Comparison of ENCODE assay signal across 13 cellular contexts in genomic region chr6:97280766-97281165, GRCh38. TPM values are rescaled to one million over a fixed set of nuclear protein-coding genes. Genes with fewer than 3 reads are reported as not detected.
A peak's percentile ranks its signal among the peaks of the same experiment; 100 is the strongest.
DNase-seq lines count a peak whose midpoint lies in the region; ATAC-seq, FAIRE-seq and TF ChIP-seq lines count a peak whose summit lies in the region.
"Had no signal": no experiment of that assay in that cellular context is flagged by ENCODE, and none has a peak within 500 bp of the region (broad histone marks: within the 10 kb centered on the region; RNA-seq: fewer than 3 reads in every experiment).

No MANE protein-coding gene starts in this region.

- H3K9me3 Mint-ChIP-seq in activated T-cell treated with anti-CD3 and anti-CD28 coated beads, Interleukin-2, amount 50 U/mL, for 24 hours = no peaks in the 10 kb centered on the region
- no peaks in the 10 kb centered on the region for H3K9me3 Mint-ChIP-seq in astrocyte (ENCODE audit: unreplicated experiment)
- H3K9me3 Mint-ChIP-seq in progenitor cell of endocrine pancreas (ENCODE audit: low read depth) = no peaks in the 10 kb centered on the region

- H3K9me3 ChIP-seq in MM.1S (replicated peaks; ENCODE audit: insufficient read depth, low read length) (no peaks in the 10 kb centered on the region), astrocyte (ENCODE audit: insufficient read depth, low read depth, low read length) (no peaks in the 10 kb centered on the region), transverse colon (no peaks in the 10 kb centered on the region)
- H3K9me3 ChIP-seq: gastroesophageal sphincter, upper lobe of right lung had no signal

- H3K27me3 Mint-ChIP-seq in activated T-cell treated with anti-CD3 and anti-CD28 coated beads, Interleukin-2, amount 50 U/mL, for 24 hours = no peaks in the 10 kb centered on the region
- H3K27me3 Mint-ChIP-seq in astrocyte (ENCODE audit: low read depth, unreplicated experiment) (no peaks in the 10 kb centered on the region), progenitor cell of endocrine pancreas (no peaks in the 10 kb centered on the region)

- peak overlapping the region; percentile 92 for H3K4me3 Mint-ChIP-seq in activated T-cell treated with anti-CD3 and anti-CD28 coated beads, Interleukin-2, amount 50 U/mL, for 24 hours
- H3K4me3 Mint-ChIP-seq in astrocyte (ENCODE audit: unreplicated experiment) (no peak overlapping the region), progenitor cell of endocrine pancreas (ENCODE audit: low read depth) (peak overlapping the region; percentile 88)

- 75 to 87% methylated on average over 1 of the region's 1 CpG for WGBS in transverse colon (ENCODE audit: low coverage in 1 of 2), 2 donors

- no peak for ATAC-seq in GM21423 (IDR thresholded peaks at IDR 0.05; ENCODE audit: unreplicated experiment)
- ATAC-seq: gastroesophageal sphincter, upper lobe of right lung had no signal

- H3F3A ChIP-seq in MM.1S (ENCODE audit: insufficient read depth, low read length) = peaks cover 4% of the 10 kb centered on the region

- H3K27me3 ChIP-seq in MM.1S (replicated peaks; ENCODE audit: insufficient read depth, low read length) = no peaks in the 10 kb centered on the region
- no peaks in the 10 kb centered on the region for H3K27me3 ChIP-seq in astrocyte (ENCODE audit: insufficient read depth, low read length)
- H3K27me3 ChIP-seq in transverse colon = no peaks in the 10 kb centered on the region
- H3K27me3 ChIP-seq: gastroesophageal sphincter, upper lobe of right lung had no signal

- no peaks in the 10 kb centered on the region for H3K9me2 ChIP-seq in MM.1S (replicated peaks; ENCODE audit: insufficient read depth, low read length)

- H3K9ac ChIP-seq in MM.1S (ENCODE audit: low read length) (no peak overlapping the region), astrocyte (ENCODE audit: low read length) (peak overlapping the region; percentile 94)

- H2AFZ ChIP-seq in MM.1S (ENCODE audit: low read length) = no peak overlapping the region
- H2AFZ ChIP-seq in astrocyte (ENCODE audit: low read depth, low read length) = no peak overlapping the region

- H3K36me3 ChIP-seq in MM.1S (replicated peaks; ENCODE audit: insufficient read depth, low read length) = peaks cover 4% of the 10 kb centered on the region; the same call in 1 of the 2 replicates
- H3K36me3 ChIP-seq in astrocyte (ENCODE audit: insufficient read depth, low read length) = peaks cover 5% of the 10 kb centered on the region
- no peaks in the 10 kb centered on the region for H3K36me3 ChIP-seq in transverse colon

- no peak for TF ChIP-seq POLR2A in transverse colon (IDR thresholded peaks at IDR 0.05)

- no peak for DNase-seq in activated T-cell treated with anti-CD3 and anti-CD28 coated beads, Interleukin-2, amount 50 U/mL, for 24 hours
- DNase-seq in activated T-cell treated with anti-CD3 and anti-CD28 coated beads, Interleukin-2, amount 50 U/mL, for 1 hour = no peak
- DNase-seq in MM.1S (no peak), astrocyte (ENCODE audit: low read depth) (no peak), progenitor cell of endocrine pancreas (ENCODE audit: low spot score, unreplicated experiment) (no peak), NCI-H1436 (lab: John Stamatoyannopoulos, UW) (no peak), transverse colon (no peak)
- DNase-seq: NCI-H1048, OCI-M1, upper lobe of right lung had no signal

- H3K27ac Mint-ChIP-seq in activated T-cell treated with anti-CD3 and anti-CD28 coated beads, Interleukin-2, amount 50 U/mL, for 24 hours = no peak overlapping the region
- H3K27ac Mint-ChIP-seq in astrocyte (ENCODE audit: unreplicated experiment) (no peak overlapping the region), progenitor cell of endocrine pancreas (no peak overlapping the region)

- H3K4me1 Mint-ChIP-seq in activated T-cell treated with anti-CD3 and anti-CD28 coated beads, Interleukin-2, amount 50 U/mL, for 24 hours (ENCODE audit: low read depth) = peaks cover 30% of the 10 kb centered on the region
- H3K4me1 Mint-ChIP-seq in astrocyte (ENCODE audit: low read depth, unreplicated experiment) (peaks cover 6% of the 10 kb centered on the region), progenitor cell of endocrine pancreas (ENCODE audit: low read depth) (peaks cover 23% of the 10 kb centered on the region)

- no peak overlapping the region for H3K27ac ChIP-seq in MM.1S (ENCODE audit: low read length)
- no peak overlapping the region for H3K27ac ChIP-seq in astrocyte (ENCODE audit: low read depth, low read length)
- no peak overlapping the region for H3K27ac ChIP-seq in transverse colon
- H3K27ac ChIP-seq: gastroesophageal sphincter, upper lobe of right lung had no signal

- H3K4me3 ChIP-seq in MM.1S (ENCODE audit: low read length) (no peak overlapping the region), astrocyte (ENCODE audit: insufficient read depth, low read depth, low read length) (peak overlapping the region; percentile 9), transverse colon (no peak overlapping the region)
- H3K4me3 ChIP-seq: gastroesophageal sphincter, upper lobe of right lung had no signal

- H3K79me2 ChIP-seq in MM.1S (ENCODE audit: low read length) = peaks cover 52% of the 10 kb centered on the region
- H3K79me2 ChIP-seq in astrocyte (ENCODE audit: insufficient read depth, low read length) = peaks cover 32% of the 10 kb centered on the region

- no peak for TF ChIP-seq EP300 in transverse colon (IDR thresholded peaks at IDR 0.05; ENCODE audit: low read depth)

- no peaks in the 10 kb centered on the region for H4K20me1 ChIP-seq in MM.1S (ENCODE audit: insufficient read depth, low read length)
- no peaks in the 10 kb centered on the region for H4K20me1 ChIP-seq in astrocyte (ENCODE audit: insufficient read depth, low read length)

- in situ Hi-C loops in transverse colon (cut with MboI; ENCODE audit: low pct_ligation_motif_present in 1 of 4, low pct_unique_long_range_greater_than_20kb in 1 of 4, low sequenced_read_pairs in 3 of 4) = no loop called here

- TF ChIP-seq CTCF in MM.1S (IDR thresholded peaks at IDR 0.05; ENCODE audit: low read length) (no peak), astrocyte (IDR thresholded peaks at IDR 0.05; ENCODE audit: insufficient read depth, low read depth, low read length) (no peak), progenitor cell of endocrine pancreas (IDR thresholded peaks at IDR 0.05; ENCODE audit: unreplicated experiment) (no peak), transverse colon (IDR thresholded peaks at IDR 0.05) (no peak)

- H3K4me2 ChIP-seq in MM.1S (ENCODE audit: low read depth, low read length) = peak overlapping the region; percentile 59; the same call in 1 of the 2 replicates
- H3K4me2 ChIP-seq in astrocyte (ENCODE audit: low read length) = peak overlapping the region; percentile 94

- intact Hi-C loops in transverse colon (cut with DNase I; ENCODE audit: low total_unique reads) = no loop called here

- no peak for FAIRE-seq in astrocyte (lab: Jason Lieb, UNC)
- FAIRE-seq: GM12892 had no signal

- H3K36me3 Mint-ChIP-seq in activated T-cell treated with anti-CD3 and anti-CD28 coated beads, Interleukin-2, amount 50 U/mL, for 24 hours (ENCODE audit: low read depth) = peaks cover 69% of the 10 kb centered on the region
- H3K36me3 Mint-ChIP-seq in astrocyte (ENCODE audit: low read depth, unreplicated experiment) (peaks cover under 1% of the 10 kb centered on the region), progenitor cell of endocrine pancreas (ENCODE audit: insufficient read depth) (peaks cover 9% of the 10 kb centered on the region)

- peaks cover 8% of the 10 kb centered on the region; the same call in 1 of the 2 replicates for H3K4me1 ChIP-seq in MM.1S (ENCODE audit: low read length)
- no peaks in the 10 kb centered on the region for H3K4me1 ChIP-seq in astrocyte (ENCODE audit: insufficient read depth, low read length)
- peaks cover 5 to 20% (median 7%) of the 10 kb centered on the region in 4 donors for H3K4me1 ChIP-seq in transverse colon

RNA-seq across cellular contexts. Expression of gene MMS22L, which starts 2.2 kb away (rescaled TPM):
- total RNA-seq in astrocyte = 7.2 and 7.6 TPM in 2 replicates
- total RNA-seq in progenitor cell of endocrine pancreas = 20.2 and 24.0 TPM in 2 replicates
- 10 to 100 TPM in 1 of 4 donors, 1 to 10 TPM in 3; 2.4 to 12.6 (median 6.4) TPM for total RNA-seq in transverse colon
